ENCODE assay signal across 8 cellular contexts in genomic region chrX:43559643-43560042, GRCh38.
DNase-seq lines count a peak whose midpoint lies in the region; ATAC-seq and TF ChIP-seq lines count a peak whose summit lies in the region.

No MANE protein-coding gene starts in this region.

- DNase-seq in A172 (ENCODE audit: low spot score) = peak; percentile 52
- peak; percentile 87 for DNase-seq in NCI-H82 (lab: John Stamatoyannopoulos, UW)
- DNase-seq in activated T-cell treated with anti-CD3 and anti-CD28 coated beads, Interleukin-2, amount 50 U/mL, for 72 hours = peak; percentile 27 to 29
- DNase-seq in glomerular visceral epithelial cell (ENCODE audit: extremely low spot score) = peak; percentile 42
- DNase-seq in progenitor cell of endocrine pancreas (ENCODE audit: low spot score, unreplicated experiment) = peak; percentile 11

- H3K27me3 Mint-ChIP-seq in activated T-cell treated with anti-CD3 and anti-CD28 coated beads, Interleukin-2, amount 50 U/mL, for 72 hours (ENCODE audit: low read depth) = peaks cover 9% of the 10 kb centered on the region
- no peaks in the 10 kb centered on the region for H3K27me3 Mint-ChIP-seq in progenitor cell of endocrine pancreas

- peak; percentile 27; the same call in 1 of the 3 replicates for TF ChIP-seq CTCF in GM12872 (IDR thresholded peaks at IDR 0.05; ENCODE audit: insufficient read depth, low read depth, low read length)
- TF ChIP-seq CTCF in progenitor cell of endocrine pancreas (IDR thresholded peaks at IDR 0.05; ENCODE audit: unreplicated experiment) = peak; percentile 72

- no peaks in the 10 kb centered on the region for H3K4me1 Mint-ChIP-seq in activated T-cell treated with anti-CD3 and anti-CD28 coated beads, Interleukin-2, amount 50 U/mL, for 72 hours (ENCODE audit: low read depth)
- peaks cover 5% of the 10 kb centered on the region for H3K4me1 Mint-ChIP-seq in progenitor cell of endocrine pancreas (ENCODE audit: low read depth)

- H3K9me3 Mint-ChIP-seq in activated T-cell treated with anti-CD3 and anti-CD28 coated beads, Interleukin-2, amount 50 U/mL, for 72 hours = no peaks in the 10 kb centered on the region
- no peaks in the 10 kb centered on the region for H3K9me3 Mint-ChIP-seq in progenitor cell of endocrine pancreas (ENCODE audit: low read depth)

- no peaks in the 10 kb centered on the region for H3K36me3 Mint-ChIP-seq in activated T-cell treated with anti-CD3 and anti-CD28 coated beads, Interleukin-2, amount 50 U/mL, for 72 hours (ENCODE audit: insufficient read depth in 2 of 2)
- no peaks in the 10 kb centered on the region for H3K36me3 Mint-ChIP-seq in progenitor cell of endocrine pancreas (ENCODE audit: insufficient read depth)

- H3K4me3 Mint-ChIP-seq in activated T-cell treated with anti-CD3 and anti-CD28 coated beads, Interleukin-2, amount 50 U/mL, for 72 hours = no peak overlapping the region
- no peak overlapping the region for H3K4me3 Mint-ChIP-seq in progenitor cell of endocrine pancreas (ENCODE audit: low read depth)

- ATAC-seq in activated T-cell treated with anti-CD3 and anti-CD28 coated beads, Interleukin-2, amount 50 U/mL, for 72 hours (replicated peaks in 1 of 2) = peak; percentile 32 to 53
- ATAC-seq in HG02852 (IDR thresholded peaks at IDR 0.05; ENCODE audit: unreplicated experiment) (no peak), GM18870 (IDR thresholded peaks at IDR 0.05; ENCODE audit: unreplicated experiment) (no peak)

- H3K27ac Mint-ChIP-seq in activated T-cell treated with anti-CD3 and anti-CD28 coated beads, Interleukin-2, amount 50 U/mL, for 72 hours = no peak overlapping the region
- no peak overlapping the region for H3K27ac Mint-ChIP-seq in progenitor cell of endocrine pancreas

Comparison
In these comparisons a context has a peak if more than half of its experiments do, and no peak if none do; other contexts are left out.
1. DNase-seq: peak in every context shown above with its lines; median percentile 87 in NCI-H82; 52 in A172; 42 in glomerular visceral epithelial cell; 28 in activated T-cell treated with anti-CD3 and anti-CD28 coated beads, Interleukin-2, amount 50 U/mL, for 72 hours; 11 in progenitor cell of endocrine pancreas.
2. ATAC-seq: peak in activated T-cell treated with anti-CD3 and anti-CD28 coated beads, Interleukin-2, amount 50 U/mL, for 72 hours (2 of 2); none in HG02852 (single experiment) and GM18870 (single experiment).